8 cellular contexts compared by ENCODE assay signal in the genomic region with DNA sequence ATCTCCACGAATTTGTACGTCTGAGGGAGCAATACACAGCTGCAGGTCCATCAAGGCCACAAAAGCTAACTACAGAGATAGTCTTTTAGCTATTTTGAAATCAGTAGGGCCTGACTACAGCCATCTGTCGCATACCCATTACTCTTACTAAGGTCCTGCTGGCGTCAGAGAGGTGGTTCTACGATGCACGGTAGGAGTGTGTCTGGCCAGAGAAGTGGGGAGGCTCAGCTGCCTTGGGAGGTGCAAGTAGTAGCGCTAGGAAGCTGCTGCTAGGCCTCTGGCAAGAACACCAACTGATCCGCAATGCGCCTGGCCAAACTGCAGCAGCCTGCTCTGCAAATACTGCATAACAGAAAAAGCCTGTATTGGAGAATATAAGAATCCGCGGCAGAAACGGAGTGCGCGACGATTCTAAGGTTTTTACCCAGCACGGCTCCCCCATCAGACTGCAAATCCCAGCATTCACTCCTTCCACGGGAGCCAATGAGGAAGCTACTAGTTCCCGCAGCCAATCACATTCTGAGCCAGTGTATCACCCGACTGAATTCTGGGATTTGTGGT. TPM values are rescaled to one million over a fixed set of nuclear protein-coding genes. Genes with fewer than 3 reads are reported as not detected.
DNase-seq lines count a peak whose midpoint lies in the region; ATAC-seq, FAIRE-seq and TF ChIP-seq lines count a peak whose summit lies in the region.

No MANE protein-coding gene starts in this region.

- intact Hi-C loops in Right ventricle myocardium inferior (cut with DNase I) (no loop called here), ovary (cut with DNase I) (loop anchor here in 1 of 4 donors (10.0 kb wide), 1 partner anchor 376 kb away; a partner anchor contains a TSS), tibial artery (cut with DNase I; ENCODE audit: low total_unique reads) (no loop called here)

- peak; percentile 98 for DNase-seq in H4 (ENCODE audit: low spot score)
- DNase-seq in LNCaP clone FGC (ENCODE audit: low read depth) = peak; percentile 98
- peak; percentile 99 for DNase-seq in SK-N-MC (ENCODE audit: low read depth, low spot score)
- peak; percentile 87 for DNase-seq in Right ventricle myocardium inferior (ENCODE audit: missing footprints)
- peak; percentile 84 to 92 (median 84) for DNase-seq in ovary
- peak; percentile 95 for DNase-seq in tibial artery

- H3K4me3 ChIP-seq in LNCaP clone FGC (ENCODE audit: low read depth, low read length) (peak overlapping the region; percentile 80), SK-N-MC (peak overlapping the region; percentile 89), ovary (peak overlapping the region; percentile 50), tibial artery (peak overlapping the region; percentile 64 to 87)

- no peak for TF ChIP-seq EP300 in ovary (IDR thresholded peaks at IDR 0.05)

- H3K27ac Mint-ChIP-seq in activated naive CD8-positive, alpha-beta T cell = peak overlapping the region; percentile 100

- peak overlapping the region; percentile 91 for H3K9ac ChIP-seq in SK-N-MC (ENCODE audit: insufficient read length)

- ATAC-seq in Right ventricle myocardium inferior = peak; percentile 93

- no peak for TF ChIP-seq POLR2A in ovary (IDR thresholded peaks at IDR 0.05)

- H3K27me3 ChIP-seq in ovary = no peaks in the 10 kb centered on the region
- H3K27me3 ChIP-seq in tibial artery = no peaks in the 10 kb centered on the region

- H3K9me3 Mint-ChIP-seq in activated naive CD8-positive, alpha-beta T cell (ENCODE audit: low read depth) = no peaks in the 10 kb centered on the region

- peaks cover 41% of the 10 kb centered on the region for H3K4me1 Mint-ChIP-seq in activated naive CD8-positive, alpha-beta T cell (ENCODE audit: low read depth)

- no peaks in the 10 kb centered on the region for H3K9me3 ChIP-seq in SK-N-MC (ENCODE audit: low read depth, low read length)
- H3K9me3 ChIP-seq in ovary = no peaks in the 10 kb centered on the region
- H3K9me3 ChIP-seq in tibial artery = no peaks in the 10 kb centered on the region

- WGBS in ovary, 3 donors = 0 to 1% (median 0%) methylated on average over 19 of the region's 19 CpGs

- H3K36me3 Mint-ChIP-seq in activated naive CD8-positive, alpha-beta T cell = peaks cover 5% of the 10 kb centered on the region

- H3K27me3 Mint-ChIP-seq in activated naive CD8-positive, alpha-beta T cell = no peaks in the 10 kb centered on the region

- peak overlapping the region; percentile 98 for H3K4me3 Mint-ChIP-seq in activated naive CD8-positive, alpha-beta T cell

- no peak for TF ChIP-seq CTCF in LNCaP clone FGC (IDR thresholded peaks at IDR 0.05; ENCODE audit: control insufficient read depth, extremely low read depth, insufficient read depth)
- no peak for TF ChIP-seq CTCF in ovary (IDR thresholded peaks at IDR 0.05)
- TF ChIP-seq CTCF in tibial artery (IDR thresholded peaks at IDR 0.05) = no peak

- H3K27ac ChIP-seq in SK-N-MC (peak overlapping the region; percentile 99), ovary (peak overlapping the region; percentile 63 to 98), tibial artery (peak overlapping the region; percentile 95 to 97)

- H3K36me3 ChIP-seq in SK-N-MC (ENCODE audit: insufficient read depth, low read length) (peaks cover 7% of the 10 kb centered on the region), ovary (no peaks in the 10 kb centered on the region), tibial artery (no peaks in the 10 kb centered on the region)

- H3K4me1 ChIP-seq in ovary (ENCODE audit: insufficient read depth) (peaks cover 7% of the 10 kb centered on the region), tibial artery (peaks cover 0 to 39% (median 20%) of the 10 kb centered on the region in 4 donors)

- peak; percentile 97 for FAIRE-seq in G401.6 (lab: Jason Lieb, UNC)

RNA-seq across cellular contexts. Expression of a gene that starts 0.7 kb away (rescaled TPM):
- 63.2 and 79.8 TPM in 2 replicates for total RNA-seq in H4 (2014; rRNA removed; shearing (Covaris generic))
- total RNA-seq in Right ventricle myocardium inferior (37.1 TPM), ovary (100 to 1,000 TPM in 5 of 7 donors, 10 to 100 TPM in 2; 72.8 to 148 (median 123) TPM)
- polyA plus RNA-seq in ovary = 10 to 100 TPM; 25.7 to 52.6 TPM

Comparison
In these comparisons a context has a peak if more than half of its experiments do, and no peak if none do; other contexts are left out.
1. Peak in every context shown above with its lines: DNase-seq, ATAC-seq, H3K4me3 ChIP-seq and H3K27ac ChIP-seq.